ENCODE assay signal across 8 cellular contexts in genomic region chr10:93376372-93377296, GRCh38.
DNase-seq lines count a peak whose midpoint lies in the region; ATAC-seq and TF ChIP-seq lines count a peak whose summit lies in the region.

No MANE protein-coding gene starts in this region.

- no peaks in the 10 kb centered on the region for H3K27me3 Mint-ChIP-seq in activated CD4-positive, alpha-beta T cell treated with anti-CD3 and anti-CD28 coated beads, Interleukin-2, amount 10 ng/mL, durations not matched to agents 24 days and 14 days

- peak overlapping the region; percentile 55 for H3K27ac Mint-ChIP-seq in activated CD4-positive, alpha-beta T cell treated with anti-CD3 and anti-CD28 coated beads, Interleukin-2, amount 10 ng/mL, durations not matched to agents 24 days and 14 days

- intact Hi-C loops in activated CD4-positive, alpha-beta T cell treated with anti-CD3 and anti-CD28 coated beads, Interleukin-2, amount 10 ng/mL, durations not matched to agents 24 days and 14 days (cut with micrococcal nuclease) = loop anchor here (1.0 kb wide), 3 partner anchors 106 to 135 kb away; partner anchors contain the start of genes CEP55 and MYOF
- intact Hi-C loops in tibial artery (cut with DNase I; ENCODE audit: low total_unique reads) = no loop called here

- 20 to 32% methylated on average over 10 of the region's 10 CpGs for WGBS in esophagus, 2 donors

- H3K27ac ChIP-seq in esophagus (ENCODE audit: low read depth in 2 of 2, low read length in 1 of 2) = peak overlapping the region; percentile 78 to 82
- peak overlapping the region; percentile 79 to 87 for H3K27ac ChIP-seq in tibial artery

- in situ Hi-C loops in G401 (cut with HindIII; ENCODE audit: low sequenced_read_pairs) = no loop called here

- ATAC-seq in HG02678 (IDR thresholded peaks at IDR 0.05; ENCODE audit: unreplicated experiment) (peak; percentile 61), HG03095 (IDR thresholded peaks at IDR 0.05; ENCODE audit: unreplicated experiment) (no peak)

- no peaks in the 10 kb centered on the region for H3K4me1 ChIP-seq in esophagus (ENCODE audit: control insufficient read depth in 2 of 2, insufficient read depth in 2 of 2, low read length in 1 of 2)
- H3K4me1 ChIP-seq in tibial artery = peaks cover 0 to 45% (median 33%) of the 10 kb centered on the region in 4 donors

- H3K4me3 Mint-ChIP-seq in activated CD4-positive, alpha-beta T cell treated with anti-CD3 and anti-CD28 coated beads, Interleukin-2, amount 10 ng/mL, durations not matched to agents 24 days and 14 days = no peak overlapping the region

- H3K4me3 ChIP-seq in esophagus (ENCODE audit: low read depth in 1 of 2, low read length in 2 of 2) (no peak overlapping the region), tibial artery (peak overlapping the region in 1 of 2 donors; percentile 25)

- TF ChIP-seq CTCF in tibial artery (IDR thresholded peaks at IDR 0.05) = peak; percentile 93 to 98

- H3K27me3 ChIP-seq in esophagus (ENCODE audit: control insufficient read depth in 1 of 2, insufficient read depth in 2 of 2, low read length in 2 of 2) (no peaks in the 10 kb centered on the region), tibial artery (no peaks in the 10 kb centered on the region)

- peaks cover 30% of the 10 kb centered on the region for H3K4me1 Mint-ChIP-seq in activated CD4-positive, alpha-beta T cell treated with anti-CD3 and anti-CD28 coated beads, Interleukin-2, amount 10 ng/mL, durations not matched to agents 24 days and 14 days

- H3K36me3 ChIP-seq in esophagus (ENCODE audit: control insufficient read depth in 2 of 2, insufficient read depth in 2 of 2, low read length in 1 of 2) (peaks cover 8 to 18% of the 10 kb centered on the region in 2 donors), tibial artery (peaks cover 41 to 62% (median 54%) of the 10 kb centered on the region in 3 donors)

- H3K9me3 ChIP-seq in esophagus (ENCODE audit: control insufficient read depth in 2 of 2, insufficient read depth in 1 of 2, low read depth in 1 of 2, low read length in 1 of 2) (no peaks in the 10 kb centered on the region), tibial artery (no peaks in the 10 kb centered on the region)

- peaks cover 10% of the 10 kb centered on the region for H3K36me3 Mint-ChIP-seq in activated CD4-positive, alpha-beta T cell treated with anti-CD3 and anti-CD28 coated beads, Interleukin-2, amount 10 ng/mL, durations not matched to agents 24 days and 14 days (ENCODE audit: low read depth)

- DNase-seq in G401 (ENCODE audit: low spot score) (peak; percentile 72), NCI-H345 treated with DMSO at 0.1 percent for 48 hours (lab: John Stamatoyannopoulos, UW; ENCODE audit: unreplicated experiment) (peak; percentile 52), mucosa of gallbladder (ENCODE audit: low spot score) (peak; percentile 63), tibial artery (peak; percentile 55 to 82)
- DNase-seq in activated CD4-positive, alpha-beta T cell treated with anti-CD3 and anti-CD28 coated beads, Interleukin-2, amount 10 ng/mL, durations not matched to agents 24 days and 14 days = peak; percentile 90

- peaks cover 4% of the 10 kb centered on the region for H3K9me3 Mint-ChIP-seq in activated CD4-positive, alpha-beta T cell treated with anti-CD3 and anti-CD28 coated beads, Interleukin-2, amount 10 ng/mL, durations not matched to agents 24 days and 14 days
